24 cellular contexts compared by ENCODE assay signal in the genomic region with DNA sequence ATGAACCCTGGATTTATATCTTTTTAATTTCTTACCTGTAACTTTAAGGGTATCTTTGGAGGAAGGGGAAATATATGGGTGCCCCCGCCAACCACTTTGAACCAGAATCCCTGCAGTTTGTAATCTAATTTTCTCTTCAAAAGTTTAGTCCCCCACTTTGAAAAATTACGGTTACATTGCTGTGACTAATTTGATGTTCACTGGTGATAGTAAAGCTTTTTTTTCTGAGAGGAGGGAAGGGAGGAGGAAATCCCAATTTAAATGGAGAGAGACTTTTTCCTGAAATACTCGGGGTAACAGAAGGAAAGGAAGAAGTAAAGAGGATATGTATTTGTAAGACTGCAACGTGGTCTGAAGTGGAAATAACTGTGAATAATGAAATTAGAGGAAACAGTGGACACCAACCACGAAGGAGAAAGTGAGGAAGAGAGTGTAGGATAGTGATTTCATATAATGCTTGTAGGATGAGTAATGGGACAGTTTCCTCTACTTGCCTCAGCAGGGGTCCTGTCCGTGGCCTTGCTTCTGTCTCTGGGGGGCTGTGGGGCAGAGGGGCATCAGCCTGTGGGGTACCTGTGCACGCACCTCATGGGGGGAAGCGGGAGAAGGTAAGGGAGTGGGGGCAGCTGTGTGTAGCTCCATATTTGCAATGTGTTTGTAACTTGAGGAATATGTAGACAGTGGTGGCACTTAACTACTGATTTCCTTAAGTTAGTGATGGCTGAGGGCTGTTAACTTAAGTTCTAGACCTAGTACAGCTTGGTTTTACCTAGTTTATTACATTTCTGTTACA.
DNase-seq lines count a peak whose midpoint lies in the region; ATAC-seq, FAIRE-seq and TF ChIP-seq lines count a peak whose summit lies in the region.
"Had no signal": no experiment of that assay in that cellular context is flagged by ENCODE, and none has a peak within 500 bp of the region (broad histone marks: within the 10 kb centered on the region; RNA-seq: fewer than 3 reads in every experiment).

No MANE protein-coding gene starts in this region.

- no peak overlapping the region for H3K23ac ChIP-seq in mesenchymal stem cell (ENCODE audit: low read length in 2 of 2)

- no peaks in the 10 kb centered on the region for H3K36me3 ChIP-seq in mesenchymal stem cell (ENCODE audit: control insufficient read depth in 1 of 2, insufficient read depth in 2 of 2, low read depth in 1 of 2, low read length in 2 of 2)
- H3K36me3 ChIP-seq: HAP-1, upper lobe of right lung had no signal

- H4K8ac ChIP-seq in mesenchymal stem cell (ENCODE audit: low read length) = peak overlapping the region; percentile 85

- no peak for ATAC-seq in HG03097 (IDR thresholded peaks at IDR 0.05; ENCODE audit: low FRiP score, unreplicated experiment)
- no peak for ATAC-seq in GM19467 (IDR thresholded peaks at IDR 0.05; ENCODE audit: unreplicated experiment)
- ATAC-seq: natural killer cell treated with Interleukin-12 subunit alpha and Interleukin-12 subunit beta and Interleukin-15 and Interleukin-18, amount 100 ng/mL, for 72 hours; T-cell had no signal

- peaks cover 7% of the 10 kb centered on the region for H3K4me1 ChIP-seq in mesenchymal stem cell (ENCODE audit: control insufficient read depth, insufficient read depth, low read depth, low read length)
- H3K4me1 ChIP-seq: HAP-1, parathyroid adenoma, upper lobe of right lung had no signal

- no peak for TF ChIP-seq POLR2A in H54 (IDR thresholded peaks at IDR 0.05; ENCODE audit: low read depth, low read length)

- WGBS in mesenchymal stem cell = 40% methylated on average over 7 of the region's 8 CpGs

- peak overlapping the region; percentile 92 for H4K91ac ChIP-seq in mesenchymal stem cell (ENCODE audit: low read length)

- no peak overlapping the region for H2BK15ac ChIP-seq in mesenchymal stem cell (ENCODE audit: low read depth, poor library complexity, severe bottlenecking)

- H3K79me1 ChIP-seq in mesenchymal stem cell (replicated peaks; ENCODE audit: low read length, poor library complexity, severe bottlenecking) = no peaks in the 10 kb centered on the region

- H2BK120ac ChIP-seq in mesenchymal stem cell (ENCODE audit: low read depth, low read length) = peak overlapping the region; percentile 44

- H3K9ac ChIP-seq in mesenchymal stem cell (ENCODE audit: low read length) = no peak overlapping the region
- H3K9ac ChIP-seq: parathyroid adenoma had no signal

- peak overlapping the region; percentile 62 to 82 for H3K4ac ChIP-seq in mesenchymal stem cell (ENCODE audit: low read depth in 1 of 2, low read length in 2 of 2)

- no peak for TF ChIP-seq CTCF in astrocyte of the spinal cord (IDR thresholded peaks at IDR 0.05; ENCODE audit: low read depth, low read length)

- H2AK5ac ChIP-seq in mesenchymal stem cell (ENCODE audit: low read length, severe bottlenecking) = no peak overlapping the region

- FAIRE-seq in H54 (lab: Jason Lieb, UNC) = peak; percentile 23
- FAIRE-seq: D721Med had no signal

- H2AFZ ChIP-seq in mesenchymal stem cell (ENCODE audit: low read depth, low read length) = no peak overlapping the region
- H2AFZ ChIP-seq: parathyroid adenoma had no signal

- H3K4me2 ChIP-seq in mesenchymal stem cell (ENCODE audit: low read length, poor library complexity, severe bottlenecking) = no peak overlapping the region

- in situ Hi-C loops in astrocyte of the spinal cord (cut with HindIII; ENCODE audit: low sequenced_read_pairs) = no loop called here

- no peak overlapping the region for H2BK5ac ChIP-seq in mesenchymal stem cell (ENCODE audit: low read depth, low read length, poor library complexity, severe bottlenecking)

- peak overlapping the region; percentile 69 to 71 for H2BK12ac ChIP-seq in mesenchymal stem cell (ENCODE audit: low read length in 2 of 2)

- no peak overlapping the region for H3K27ac ChIP-seq in mesenchymal stem cell (ENCODE audit: low read length, poor library complexity, severe bottlenecking)
- H3K27ac ChIP-seq: foreskin keratinocyte, parathyroid adenoma, upper lobe of right lung had no signal

- peak; percentile 22 for DNase-seq in A172 (ENCODE audit: low spot score)
- no peak for DNase-seq in H54 (ENCODE audit: insufficient read length, low spot score)
- DNase-seq in astrocyte of the spinal cord (ENCODE audit: low read depth, low spot score) = peak; percentile 43
- peak; percentile 68 for DNase-seq in mesenchymal stem cell
- DNase-seq in iPS-NIHi7 (ENCODE audit: extremely low spot score) = no peak
- DNase-seq in GOT3 (lab: John Stamatoyannopoulos, UW) = no peak
- DNase-seq: activated CD4-positive, alpha-beta T cell treated with anti-CD3 and anti-CD28 coated beads for 1 hour; activated T-cell treated with anti-CD3 and anti-CD28 coated beads, Interleukin-2, amount 50 U/mL, for 24 hours; kidney glomerular epithelial cell; NCI-H1092; NCI-H187 treated with DMSO at 0.1 percent for 48 hours; NCI-H226; NCI-H82; SHP77; stimulated activated CD8-positive, alpha-beta memory T cell treated with anti-CD3 and anti-CD28 coated beads, Interleukin-4, amount 100 ng/mL, for 48 hours; T-cell; upper lobe of right lung had no signal

- H3K27me3 ChIP-seq in mesenchymal stem cell (ENCODE audit: control insufficient read depth in 1 of 2, insufficient read depth in 1 of 2, low read length in 2 of 2) = no peaks in the 10 kb centered on the region
- H3K27me3 ChIP-seq: foreskin keratinocyte, upper lobe of right lung had no signal

- peak overlapping the region in 1 of 2 experiments; percentile 79 for H3K14ac ChIP-seq in mesenchymal stem cell (ENCODE audit: low read length in 2 of 2)

- H3K9me3 ChIP-seq in mesenchymal stem cell (ENCODE audit: control insufficient read depth, low read length) = no peaks in the 10 kb centered on the region
- H3K9me3 ChIP-seq: upper lobe of right lung had no signal

- no peak overlapping the region for H3K4me3 ChIP-seq in astrocyte of the spinal cord (ENCODE audit: low read depth, low read length)
- H3K4me3 ChIP-seq in mesenchymal stem cell (ENCODE audit: insufficient read depth in 1 of 2, low read depth in 1 of 2, low read length in 2 of 2) = no peak overlapping the region
- H3K4me3 ChIP-seq: HAP-1, upper lobe of right lung had no signal

- H3K18ac ChIP-seq in mesenchymal stem cell (ENCODE audit: low read depth in 1 of 2, low read length in 2 of 2) = peak overlapping the region in 1 of 2 experiments; percentile 92

Comparison
In these comparisons a context has a peak if more than half of its experiments do, and no peak if none do; other contexts are left out.
1. DNase-seq: peak in A172 (single experiment), astrocyte of the spinal cord (single experiment) and mesenchymal stem cell (single experiment); none in H54 (single experiment), iPS-NIHi7 (single experiment) and GOT3 (single experiment).